ENCODE assay signal across 3 cellular contexts in the genomic region with DNA sequence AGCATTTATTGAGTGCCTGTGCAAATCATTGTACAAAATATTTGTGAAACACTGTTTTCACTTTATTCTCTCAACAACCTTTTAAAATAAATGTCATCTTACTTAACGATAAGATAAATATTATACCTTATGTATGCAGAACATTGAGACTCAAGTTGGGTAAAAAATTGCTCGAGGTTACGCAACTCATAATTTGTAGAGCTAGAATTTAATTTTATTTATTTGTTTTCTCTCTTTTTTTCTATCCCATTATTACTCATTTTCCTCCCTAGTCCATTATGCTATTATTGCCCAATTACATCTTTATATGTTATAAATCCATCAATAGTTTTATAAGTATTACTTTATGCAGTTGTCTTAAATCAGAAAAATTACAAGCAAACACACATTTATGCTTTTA.
A peak's percentile ranks its signal among the peaks of the same experiment; 100 is the strongest.
TF ChIP-seq lines count a peak whose summit lies in the region.

No MANE protein-coding gene starts in this region.

TF ChIP-seq in IMR-90, 13 proteins besides CTCF, POLR2A, EP300 and RAD21:
- TF ChIP-seq CEBPB (IDR thresholded peaks at IDR 0.05; ENCODE audit: low read depth, low read length) (peak; percentile 72), NFE2L2 (IDR thresholded peaks at IDR 0.05; ENCODE audit: low read depth, low read length) (no peak)

TF ChIP-seq in K562, 482 proteins besides CTCF, POLR2A, EP300 and RAD21:
- TF ChIP-seq CEBPG (CRISPR knock-in tag; IDR thresholded peaks at IDR 0.05) (no peak), CEBPG (tag; conservative IDR thresholded peaks at IDR 0.05 in 1 of 2, IDR thresholded peaks at IDR 0.05 in 1 of 2) (peak; percentile 51 to 88), CEBPB (tag; IDR thresholded peaks at IDR 0.05) (peak; percentile 83), SMC3 (conservative IDR thresholded peaks at IDR 0.05; ENCODE audit: insufficient read depth, low read depth, low read length) (no peak)
- TF ChIP-seq, protein P1, sequence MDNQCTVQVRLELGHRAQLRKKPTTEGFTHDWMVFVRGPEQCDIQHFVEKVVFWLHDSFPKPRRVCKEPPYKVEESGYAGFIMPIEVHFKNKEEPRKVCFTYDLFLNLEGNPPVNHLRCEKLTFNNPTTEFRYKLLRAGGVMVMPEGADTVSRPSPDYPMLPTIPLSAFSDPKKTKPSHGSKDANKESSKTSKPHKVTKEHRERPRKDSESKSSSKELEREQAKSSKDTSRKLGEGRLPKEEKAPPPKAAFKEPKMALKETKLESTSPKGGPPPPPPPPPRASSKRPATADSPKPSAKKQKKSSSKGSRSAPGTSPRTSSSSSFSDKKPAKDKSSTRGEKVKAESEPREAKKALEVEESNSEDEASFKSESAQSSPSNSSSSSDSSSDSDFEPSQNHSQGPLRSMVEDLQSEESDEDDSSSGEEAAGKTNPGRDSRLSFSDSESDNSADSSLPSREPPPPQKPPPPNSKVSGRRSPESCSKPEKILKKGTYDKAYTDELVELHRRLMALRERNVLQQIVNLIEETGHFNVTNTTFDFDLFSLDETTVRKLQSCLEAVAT (IDR thresholded peaks at IDR 0.05) = no peak

TF ChIP-seq in GM23338, 12 proteins besides CTCF, POLR2A, EP300 and RAD21:
- TF ChIP-seq ZNF331 (CRISPR knock-in tag; IDR thresholded peaks at IDR 0.05; ENCODE audit: low read depth) (no peak), JUNB (IDR thresholded peaks at IDR 0.05; ENCODE audit: unreplicated experiment) (no peak), NANOG (IDR thresholded peaks at IDR 0.05; ENCODE audit: borderline replicate concordance) (no peak), STAT1 (IDR thresholded peaks at IDR 0.05; ENCODE audit: unreplicated experiment) (no peak), CREB1 (CRISPR knock-in tag; IDR thresholded peaks at IDR 0.05; ENCODE audit: low read depth) (no peak), EZH2 (IDR thresholded peaks at IDR 0.05; ENCODE audit: low read depth, unreplicated experiment) (no peak), ZNF114 (CRISPR knock-in tag; IDR thresholded peaks at IDR 0.05) (no peak), POLR2AphosphoS5 (IDR thresholded peaks at IDR 0.05; ENCODE audit: low read depth) (no peak), EZH2phosphoT487 (IDR thresholded peaks at IDR 0.05; ENCODE audit: unreplicated experiment) (no peak)
- TF ChIP-seq, protein P2, sequence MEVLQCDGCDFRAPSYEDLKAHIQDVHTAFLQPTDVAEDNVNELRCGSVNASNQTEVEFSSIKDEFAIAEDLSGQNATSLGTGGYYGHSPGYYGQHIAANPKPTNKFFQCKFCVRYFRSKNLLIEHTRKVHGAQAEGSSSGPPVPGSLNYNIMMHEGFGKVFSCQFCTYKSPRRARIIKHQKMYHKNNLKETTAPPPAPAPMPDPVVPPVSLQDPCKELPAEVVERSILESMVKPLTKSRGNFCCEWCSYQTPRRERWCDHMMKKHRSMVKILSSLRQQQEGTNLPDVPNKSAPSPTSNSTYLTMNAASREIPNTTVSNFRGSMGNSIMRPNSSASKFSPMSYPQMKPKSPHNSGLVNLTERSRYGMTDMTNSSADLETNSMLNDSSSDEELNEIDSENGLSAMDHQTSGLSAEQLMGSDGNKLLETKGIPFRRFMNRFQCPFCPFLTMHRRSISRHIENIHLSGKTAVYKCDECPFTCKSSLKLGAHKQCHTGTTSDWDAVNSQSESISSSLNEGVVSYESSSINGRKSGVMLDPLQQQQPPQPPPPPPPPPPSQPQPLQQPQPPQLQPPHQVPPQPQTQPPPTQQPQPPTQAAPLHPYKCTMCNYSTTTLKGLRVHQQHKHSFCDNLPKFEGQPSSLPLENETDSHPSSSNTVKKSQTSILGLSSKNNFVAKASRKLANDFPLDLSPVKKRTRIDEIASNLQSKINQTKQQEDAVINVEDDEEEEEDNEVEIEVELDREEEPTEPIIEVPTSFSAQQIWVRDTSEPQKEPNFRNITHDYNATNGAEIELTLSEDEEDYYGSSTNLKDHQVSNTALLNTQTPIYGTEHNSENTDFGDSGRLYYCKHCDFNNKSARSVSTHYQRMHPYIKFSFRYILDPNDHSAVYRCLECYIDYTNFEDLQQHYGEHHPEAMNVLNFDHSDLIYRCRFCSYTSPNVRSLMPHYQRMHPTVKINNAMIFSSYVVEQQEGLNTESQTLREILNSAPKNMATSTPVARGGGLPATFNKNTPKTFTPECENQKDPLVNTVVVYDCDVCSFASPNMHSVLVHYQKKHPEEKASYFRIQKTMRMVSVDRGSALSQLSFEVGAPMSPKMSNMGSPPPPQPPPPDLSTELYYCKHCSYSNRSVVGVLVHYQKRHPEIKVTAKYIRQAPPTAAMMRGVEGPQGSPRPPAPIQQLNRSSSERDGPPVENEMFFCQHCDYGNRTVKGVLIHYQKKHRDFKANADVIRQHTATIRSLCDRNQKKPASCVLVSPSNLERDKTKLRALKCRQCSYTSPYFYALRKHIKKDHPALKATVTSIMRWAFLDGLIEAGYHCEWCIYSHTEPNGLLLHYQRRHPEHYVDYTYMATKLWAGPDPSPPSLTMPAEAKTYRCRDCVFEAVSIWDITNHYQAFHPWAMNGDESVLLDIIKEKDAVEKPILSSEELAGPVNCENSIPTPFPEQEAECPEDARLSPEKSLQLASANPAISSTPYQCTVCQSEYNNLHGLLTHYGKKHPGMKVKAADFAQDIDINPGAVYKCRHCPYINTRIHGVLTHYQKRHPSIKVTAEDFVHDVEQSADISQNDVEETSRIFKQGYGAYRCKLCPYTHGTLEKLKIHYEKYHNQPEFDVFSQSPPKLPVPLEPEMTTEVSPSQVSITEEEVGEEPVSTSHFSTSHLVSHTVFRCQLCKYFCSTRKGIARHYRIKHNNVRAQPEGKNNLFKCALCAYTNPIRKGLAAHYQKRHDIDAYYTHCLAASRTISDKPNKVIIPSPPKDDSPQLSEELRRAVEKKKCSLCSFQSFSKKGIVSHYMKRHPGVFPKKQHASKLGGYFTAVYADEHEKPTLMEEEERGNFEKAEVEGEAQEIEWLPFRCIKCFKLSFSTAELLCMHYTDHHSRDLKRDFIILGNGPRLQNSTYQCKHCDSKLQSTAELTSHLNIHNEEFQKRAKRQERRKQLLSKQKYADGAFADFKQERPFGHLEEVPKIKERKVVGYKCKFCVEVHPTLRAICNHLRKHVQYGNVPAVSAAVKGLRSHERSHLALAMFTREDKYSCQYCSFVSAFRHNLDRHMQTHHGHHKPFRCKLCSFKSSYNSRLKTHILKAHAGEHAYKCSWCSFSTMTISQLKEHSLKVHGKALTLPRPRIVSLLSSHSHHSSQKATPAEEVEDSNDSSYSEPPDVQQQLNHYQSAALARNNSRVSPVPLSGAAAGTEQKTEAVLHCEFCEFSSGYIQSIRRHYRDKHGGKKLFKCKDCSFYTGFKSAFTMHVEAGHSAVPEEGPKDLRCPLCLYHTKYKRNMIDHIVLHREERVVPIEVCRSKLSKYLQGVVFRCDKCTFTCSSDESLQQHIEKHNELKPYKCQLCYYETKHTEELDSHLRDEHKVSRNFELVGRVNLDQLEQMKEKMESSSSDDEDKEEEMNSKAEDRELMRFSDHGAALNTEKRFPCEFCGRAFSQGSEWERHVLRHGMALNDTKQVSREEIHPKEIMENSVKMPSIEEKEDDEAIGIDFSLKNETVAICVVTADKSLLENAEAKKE (CRISPR knock-in tag; IDR thresholded peaks at IDR 0.05) = no peak
- TF ChIP-seq, protein P3, sequence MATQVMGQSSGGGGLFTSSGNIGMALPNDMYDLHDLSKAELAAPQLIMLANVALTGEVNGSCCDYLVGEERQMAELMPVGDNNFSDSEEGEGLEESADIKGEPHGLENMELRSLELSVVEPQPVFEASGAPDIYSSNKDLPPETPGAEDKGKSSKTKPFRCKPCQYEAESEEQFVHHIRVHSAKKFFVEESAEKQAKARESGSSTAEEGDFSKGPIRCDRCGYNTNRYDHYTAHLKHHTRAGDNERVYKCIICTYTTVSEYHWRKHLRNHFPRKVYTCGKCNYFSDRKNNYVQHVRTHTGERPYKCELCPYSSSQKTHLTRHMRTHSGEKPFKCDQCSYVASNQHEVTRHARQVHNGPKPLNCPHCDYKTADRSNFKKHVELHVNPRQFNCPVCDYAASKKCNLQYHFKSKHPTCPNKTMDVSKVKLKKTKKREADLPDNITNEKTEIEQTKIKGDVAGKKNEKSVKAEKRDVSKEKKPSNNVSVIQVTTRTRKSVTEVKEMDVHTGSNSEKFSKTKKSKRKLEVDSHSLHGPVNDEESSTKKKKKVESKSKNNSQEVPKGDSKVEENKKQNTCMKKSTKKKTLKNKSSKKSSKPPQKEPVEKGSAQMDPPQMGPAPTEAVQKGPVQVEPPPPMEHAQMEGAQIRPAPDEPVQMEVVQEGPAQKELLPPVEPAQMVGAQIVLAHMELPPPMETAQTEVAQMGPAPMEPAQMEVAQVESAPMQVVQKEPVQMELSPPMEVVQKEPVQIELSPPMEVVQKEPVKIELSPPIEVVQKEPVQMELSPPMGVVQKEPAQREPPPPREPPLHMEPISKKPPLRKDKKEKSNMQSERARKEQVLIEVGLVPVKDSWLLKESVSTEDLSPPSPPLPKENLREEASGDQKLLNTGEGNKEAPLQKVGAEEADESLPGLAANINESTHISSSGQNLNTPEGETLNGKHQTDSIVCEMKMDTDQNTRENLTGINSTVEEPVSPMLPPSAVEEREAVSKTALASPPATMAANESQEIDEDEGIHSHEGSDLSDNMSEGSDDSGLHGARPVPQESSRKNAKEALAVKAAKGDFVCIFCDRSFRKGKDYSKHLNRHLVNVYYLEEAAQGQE (IDR thresholded peaks at IDR 0.05; ENCODE audit: unreplicated experiment) = no peak
- TF ChIP-seq, protein P4, sequence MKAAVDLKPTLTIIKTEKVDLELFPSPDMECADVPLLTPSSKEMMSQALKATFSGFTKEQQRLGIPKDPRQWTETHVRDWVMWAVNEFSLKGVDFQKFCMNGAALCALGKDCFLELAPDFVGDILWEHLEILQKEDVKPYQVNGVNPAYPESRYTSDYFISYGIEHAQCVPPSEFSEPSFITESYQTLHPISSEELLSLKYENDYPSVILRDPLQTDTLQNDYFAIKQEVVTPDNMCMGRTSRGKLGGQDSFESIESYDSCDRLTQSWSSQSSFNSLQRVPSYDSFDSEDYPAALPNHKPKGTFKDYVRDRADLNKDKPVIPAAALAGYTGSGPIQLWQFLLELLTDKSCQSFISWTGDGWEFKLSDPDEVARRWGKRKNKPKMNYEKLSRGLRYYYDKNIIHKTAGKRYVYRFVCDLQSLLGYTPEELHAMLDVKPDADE (IDR thresholded peaks at IDR 0.05) = no peak
